ENCODE assay signal across 11 cellular contexts in genomic region chr2:126972272-126972626, GRCh38.
DNase-seq lines count a peak whose midpoint lies in the region; ATAC-seq and TF ChIP-seq lines count a peak whose summit lies in the region.
"Had no signal": no experiment of that assay in that cellular context is flagged by ENCODE, and none has a peak within 500 bp of the region (broad histone marks: within the 10 kb centered on the region; RNA-seq: fewer than 3 reads in every experiment).

No MANE protein-coding gene starts in this region.

- H3K9me3 ChIP-seq in breast epithelium (no peaks in the 10 kb centered on the region), ascending aorta (no peaks in the 10 kb centered on the region), upper lobe of left lung (no peaks in the 10 kb centered on the region), SJCRH30 (replicated peaks) (no peaks in the 10 kb centered on the region)

- ATAC-seq in upper lobe of left lung (ENCODE audit: low FRiP score in 2 of 2): no peak
- ATAC-seq in GM19467 (IDR thresholded peaks at IDR 0.05; ENCODE audit: unreplicated experiment): no peak

- TF ChIP-seq CTCF in breast epithelium (IDR thresholded peaks at IDR 0.05) (peak in 1 of 3 donors; percentile 5), MCF 10A (IDR thresholded peaks at IDR 0.05; ENCODE audit: unreplicated experiment) (no peak), ascending aorta (IDR thresholded peaks at IDR 0.05) (no peak), nephron (IDR thresholded peaks at IDR 0.05; ENCODE audit: unreplicated experiment in 3 of 3) (peak in 2 of 3 experiments; percentile 28 to 33), upper lobe of left lung (IDR thresholded peaks at IDR 0.05) (peak in 1 of 6 experiments; percentile 9)

- no peak overlapping the region for H3K4me3 Mint-ChIP-seq in MCF 10A (ENCODE audit: unreplicated experiment)
- H3K4me3 Mint-ChIP-seq in nephron: no peak overlapping the region

- BruUV-seq in MCF 10A (replicated peaks; lab: Mats Ljungman, UMichigan): no TSS peak

- no peak for TF ChIP-seq POLR2A in breast epithelium (IDR thresholded peaks at IDR 0.05)
- no peak for TF ChIP-seq POLR2A in upper lobe of left lung (IDR thresholded peaks at IDR 0.05)

- TF ChIP-seq EP300 in upper lobe of left lung (IDR thresholded peaks at IDR 0.05): no peak

- H3K36me3 ChIP-seq in breast epithelium (no peaks in the 10 kb centered on the region), ascending aorta (no peaks in the 10 kb centered on the region), upper lobe of left lung (no peaks in the 10 kb centered on the region), SJCRH30 (no peaks in the 10 kb centered on the region)

- H3K27ac Mint-ChIP-seq in MCF 10A (ENCODE audit: low read depth, unreplicated experiment) (no peak overlapping the region), nephron (peak overlapping the region; percentile 44 to 79 (median 52))
- H3K27ac Mint-ChIP-seq: activated B cell treated with CpG ODN at 0.5 μM for 24 hours; activated T-helper 2 cell treated with anti-CD3 and anti-CD28 coated beads, Interferon-gamma antibody, Interleukin-2, Interleukin-4, amounts not matched to agents 10 μg/mL and 5 μg/mL and 100 μg/mL, durations not matched to agents 14 hours and 24 hours and 36 hours; memory B cell had no signal

- H3K27me3 ChIP-seq in breast epithelium: no peaks in the 10 kb centered on the region
- no peaks in the 10 kb centered on the region for H3K27me3 ChIP-seq in ascending aorta
- H3K27me3 ChIP-seq in upper lobe of left lung: no peaks in the 10 kb centered on the region
- peaks cover 8% of the 10 kb centered on the region; the same call in 1 of the 2 replicates for H3K27me3 ChIP-seq in SJCRH30

- no peak for DNase-seq in breast epithelium (ENCODE audit: low spot score in 2 of 2)
- no peak for DNase-seq in MCF 10A (ENCODE audit: unreplicated experiment)
- DNase-seq in ascending aorta (ENCODE audit: low spot score in 2 of 2): no peak
- no peak for DNase-seq in upper lobe of left lung
- DNase-seq in pons (ENCODE audit: low spot score): no peak
- no peak for DNase-seq in SJCRH30

- POLR2A ChIA-PET in MCF 10A (lab: Yijun Ruan, JAX): interaction anchor here (0.7 kb wide), 1 partner anchor 1704 kb away, joined by 3 read pairs; no protein-coding TSS in a partner anchor

- H3K27me3 Mint-ChIP-seq in MCF 10A (ENCODE audit: insufficient read depth, unreplicated experiment): peaks cover 39% of the 10 kb centered on the region
- H3K27me3 Mint-ChIP-seq in nephron (ENCODE audit: low read depth): peaks cover 13% of the 10 kb centered on the region

- H3K4me3 ChIP-seq in breast epithelium (peak overlapping the region; percentile 35 to 69 (median 54)), ascending aorta (peak overlapping the region; percentile 58 to 62), upper lobe of left lung (peak overlapping the region in 3 of 4 donors; percentile 35 to 45 (median 41)), SJCRH30 (no peak overlapping the region)

- 24 to 65% methylated on average over 4 to 10 of the region's 10 CpGs for WGBS in upper lobe of left lung, 2 donors

- H3K4me1 Mint-ChIP-seq in MCF 10A (ENCODE audit: insufficient read depth, unreplicated experiment) (peaks cover 6% of the 10 kb centered on the region), nephron (peaks cover 52% of the 10 kb centered on the region)
- H3K4me1 Mint-ChIP-seq: activated B cell treated with CpG ODN at 0.5 μM for 24 hours had no signal

- H3K4me1 ChIP-seq in breast epithelium (no peaks in the 10 kb centered on the region), ascending aorta (peaks cover 3 to 4% of the 10 kb centered on the region in 2 donors), upper lobe of left lung (peaks cover 7 to 25% (median 9%) of the 10 kb centered on the region in 4 donors), SJCRH30 (0 out of 2 replicates have a peak, but pooled peaks cover 2% of the 10 kb centered on the region)

- CTCF ChIA-PET in MCF 10A (lab: Yijun Ruan, JAX): interaction anchor here (0.6 to 2.5 kb wide), 33 partner anchors 9 to 1686 kb away, joined by 3 to 32 read pairs (median 4); no protein-coding TSS in a partner anchor

- H3K27ac ChIP-seq in breast epithelium: no peak overlapping the region
- no peak overlapping the region for H3K27ac ChIP-seq in ascending aorta
- H3K27ac ChIP-seq in upper lobe of left lung: no peak overlapping the region
- H3K27ac ChIP-seq in SJCRH30: no peak overlapping the region

- intact Hi-C loops in breast epithelium (cut with DNase I; ENCODE audit: low total_unique reads) (no loop called here), MCF 10A (cut with micrococcal nuclease) (loop anchor here (1.0 to 10.0 kb wide), 5 partner anchors 79 to 1227 kb away; no protein-coding TSS in a partner anchor), ascending aorta (cut with DNase I) (no loop called here)

- H3K9me3 Mint-ChIP-seq in MCF 10A (ENCODE audit: unreplicated experiment) (no peaks in the 10 kb centered on the region), nephron (peaks cover 2% of the 10 kb centered on the region)
- H3K9me3 Mint-ChIP-seq: activated B cell treated with CpG ODN at 0.5 μM for 24 hours; activated T-helper 2 cell treated with anti-CD3 and anti-CD28 coated beads, Interferon-gamma antibody, Interleukin-2, Interleukin-4, amounts not matched to agents 10 μg/mL and 5 μg/mL and 100 μg/mL, durations not matched to agents 14 hours and 24 hours and 36 hours; memory B cell had no signal

- H3K36me3 Mint-ChIP-seq in MCF 10A (ENCODE audit: insufficient read depth, unreplicated experiment): no peaks in the 10 kb centered on the region
- no peaks in the 10 kb centered on the region for H3K36me3 Mint-ChIP-seq in nephron (ENCODE audit: low read depth)
- H3K36me3 Mint-ChIP-seq: memory B cell had no signal

Comparison
In these comparisons a context has a peak if more than half of its experiments do, and no peak if none do; other contexts are left out.
1. CTCF ChIP-seq: peak in nephron (2 of 3); none in MCF 10A (single experiment) and ascending aorta (0 of 3).